ENCODE assay signal across 8 cellular contexts in the genomic region with DNA sequence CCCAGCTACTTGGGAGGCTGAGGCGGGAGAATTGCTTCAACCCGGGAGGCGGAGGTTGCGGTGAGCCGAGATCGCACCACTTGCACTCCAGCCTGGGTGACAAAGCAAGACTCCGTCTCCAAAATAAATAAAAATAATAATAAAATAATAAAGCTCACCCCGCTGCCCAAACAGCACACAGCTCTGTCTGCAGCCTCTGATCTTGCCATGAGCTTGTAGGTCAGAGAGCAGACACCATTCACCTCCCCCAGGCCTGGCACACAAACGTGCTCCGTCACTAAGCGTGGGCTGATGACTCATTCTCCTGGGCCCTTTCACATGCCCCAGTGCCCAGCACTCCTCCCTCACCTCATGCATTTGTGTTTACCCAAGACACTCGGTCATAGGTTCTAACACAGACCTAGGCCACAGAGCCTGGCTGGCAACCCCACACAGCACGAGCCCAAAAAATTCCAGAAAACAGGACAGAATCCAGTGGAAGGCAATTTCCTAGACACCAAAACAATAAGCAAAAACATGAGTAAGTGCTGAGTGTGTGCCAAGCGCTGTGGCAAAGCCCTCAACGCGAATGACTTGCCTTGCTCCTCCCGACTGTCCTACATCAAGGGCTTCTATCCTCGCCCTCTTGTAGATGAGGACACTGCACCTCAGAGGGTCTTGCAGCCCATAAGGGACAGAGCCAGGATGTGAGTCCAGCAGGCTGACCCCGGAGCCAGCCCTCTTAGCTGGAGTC. TPM values are rescaled to one million over a fixed set of nuclear protein-coding genes. Genes with fewer than 3 reads are reported as not detected.
DNase-seq lines count a peak whose midpoint lies in the region; ATAC-seq lines count a peak whose summit lies in the region.

No MANE protein-coding gene starts in this region.

- peaks cover 1% of the 10 kb centered on the region for H3K27me3 Mint-ChIP-seq in activated T-helper 1 cell treated with anti-CD3 and anti-CD28 coated beads, Interleukin-12 subunit alpha, Interleukin-12 subunit beta, Interleukin-2, Interleukin-4 antibody, amounts not matched to agents 30 ng/mL and 10 ng/mL and 1 ng/mL, durations not matched to agents 14 hours and 24 hours and 36 hours (ENCODE audit: insufficient read depth)
- peaks cover 2% of the 10 kb centered on the region for H3K27me3 Mint-ChIP-seq in activated CD8-positive, alpha-beta memory T cell treated with anti-CD3 and anti-CD28 coated beads, Interleukin-2, amount 10 ng/mL, durations not matched to agents 7 days and 5 days

- peaks cover 6% of the 10 kb centered on the region for H3K4me1 Mint-ChIP-seq in activated T-helper 1 cell treated with anti-CD3 and anti-CD28 coated beads, Interleukin-12 subunit alpha, Interleukin-12 subunit beta, Interleukin-2, Interleukin-4 antibody, amounts not matched to agents 30 ng/mL and 10 ng/mL and 1 ng/mL, durations not matched to agents 14 hours and 24 hours and 36 hours (ENCODE audit: low read depth)
- H3K4me1 Mint-ChIP-seq in activated CD8-positive, alpha-beta memory T cell treated with anti-CD3 and anti-CD28 coated beads, Interleukin-2, amount 10 ng/mL, durations not matched to agents 7 days and 5 days = no peaks in the 10 kb centered on the region

- H3K27ac Mint-ChIP-seq in activated T-helper 1 cell treated with anti-CD3 and anti-CD28 coated beads, Interleukin-12 subunit alpha, Interleukin-12 subunit beta, Interleukin-2, Interleukin-4 antibody, amounts not matched to agents 30 ng/mL and 10 ng/mL and 1 ng/mL, durations not matched to agents 14 hours and 24 hours and 36 hours = peak overlapping the region; percentile 2
- H3K27ac Mint-ChIP-seq in activated CD8-positive, alpha-beta memory T cell treated with anti-CD3 and anti-CD28 coated beads, Interleukin-2, amount 10 ng/mL, durations not matched to agents 7 days and 5 days = no peak overlapping the region

- CTCF ChIA-PET in activated CD8-positive, alpha-beta memory T cell treated with anti-CD3 and anti-CD28 coated beads, Interleukin-2, amount 10 ng/mL, durations not matched to agents 7 days and 5 days (lab: Charles Lee) = no interaction called here

- ATAC-seq in Right ventricle myocardium inferior (peak; percentile 78), sciatic nerve (peak; percentile 89), GM21515 (IDR thresholded peaks at IDR 0.05; ENCODE audit: unreplicated experiment) (no peak)
- no peak for ATAC-seq in activated CD8-positive, alpha-beta memory T cell treated with anti-CD3 and anti-CD28 coated beads, Interleukin-2, amount 10 ng/mL, durations not matched to agents 7 days and 5 days

- peaks cover 5% of the 10 kb centered on the region for H3K9me3 Mint-ChIP-seq in activated T-helper 1 cell treated with anti-CD3 and anti-CD28 coated beads, Interleukin-12 subunit alpha, Interleukin-12 subunit beta, Interleukin-2, Interleukin-4 antibody, amounts not matched to agents 30 ng/mL and 10 ng/mL and 1 ng/mL, durations not matched to agents 14 hours and 24 hours and 36 hours
- H3K9me3 Mint-ChIP-seq in activated CD8-positive, alpha-beta memory T cell treated with anti-CD3 and anti-CD28 coated beads, Interleukin-2, amount 10 ng/mL, durations not matched to agents 7 days and 5 days (ENCODE audit: low read depth) = no peaks in the 10 kb centered on the region

- H3K36me3 Mint-ChIP-seq in activated T-helper 1 cell treated with anti-CD3 and anti-CD28 coated beads, Interleukin-12 subunit alpha, Interleukin-12 subunit beta, Interleukin-2, Interleukin-4 antibody, amounts not matched to agents 30 ng/mL and 10 ng/mL and 1 ng/mL, durations not matched to agents 14 hours and 24 hours and 36 hours (ENCODE audit: low read depth) = peaks cover 2% of the 10 kb centered on the region
- no peaks in the 10 kb centered on the region for H3K36me3 Mint-ChIP-seq in activated CD8-positive, alpha-beta memory T cell treated with anti-CD3 and anti-CD28 coated beads, Interleukin-2, amount 10 ng/mL, durations not matched to agents 7 days and 5 days

- no peak overlapping the region for H3K4me3 Mint-ChIP-seq in activated T-helper 1 cell treated with anti-CD3 and anti-CD28 coated beads, Interleukin-12 subunit alpha, Interleukin-12 subunit beta, Interleukin-2, Interleukin-4 antibody, amounts not matched to agents 30 ng/mL and 10 ng/mL and 1 ng/mL, durations not matched to agents 14 hours and 24 hours and 36 hours
- H3K4me3 Mint-ChIP-seq in activated CD8-positive, alpha-beta memory T cell treated with anti-CD3 and anti-CD28 coated beads, Interleukin-2, amount 10 ng/mL, durations not matched to agents 7 days and 5 days = no peak overlapping the region

- intact Hi-C loops in activated T-helper 1 cell treated with anti-CD3 and anti-CD28 coated beads, Interleukin-12 subunit alpha, Interleukin-12 subunit beta, Interleukin-2, Interleukin-4 antibody, amounts not matched to agents 30 ng/mL and 10 ng/mL and 1 ng/mL, durations not matched to agents 14 hours and 24 hours and 36 hours (cut with micrococcal nuclease) = no loop called here
- intact Hi-C loops in Right ventricle myocardium inferior (cut with DNase I) (no loop called here), sciatic nerve (cut with DNase I) (no loop called here)

- DNase-seq in COLO668 (lab: John Stamatoyannopoulos, UW; ENCODE audit: unreplicated experiment) (peak; percentile 79), HT1080 (ENCODE audit: low read depth) (peak; percentile 97), Right ventricle myocardium inferior (ENCODE audit: missing footprints) (peak; percentile 81), sciatic nerve (ENCODE audit: low spot score) (peak; percentile 67), NOMO-1 (lab: John Stamatoyannopoulos, UW; ENCODE audit: unreplicated experiment in 2 of 2) (no peak)
- no peak for DNase-seq in activated T-helper 1 cell treated with anti-CD3 and anti-CD28 coated beads, Interleukin-12 subunit alpha, Interleukin-12 subunit beta, Interleukin-2, Interleukin-4 antibody, amounts not matched to agents 30 ng/mL and 10 ng/mL and 1 ng/mL, durations not matched to agents 14 hours and 24 hours and 36 hours (ENCODE audit: low spot score)
- DNase-seq in activated CD8-positive, alpha-beta memory T cell treated with anti-CD3 and anti-CD28 coated beads, Interleukin-2, amount 10 ng/mL, durations not matched to agents 7 days and 5 days = no peak

RNA-seq across cellular contexts. Expression of a gene that starts 18.0 kb away (rescaled TPM):
- 2.4 and 3.0 TPM in 2 replicates for total RNA-seq in HT1080 (2014; rRNA removed; shearing (Covaris generic))
- 3.7 and 5.1 TPM in 2 replicates for polyA plus RNA-seq in HT1080 (2015; cell fraction: cytosol; rRNA removed)
- 6.7 and 7.1 TPM in 2 replicates for polyA plus RNA-seq in HT1080 (2015; cell fraction: nucleus; rRNA removed)
- total RNA-seq in activated T-helper 1 cell treated with anti-CD3 and anti-CD28 coated beads, Interleukin-12 subunit alpha, Interleukin-12 subunit beta, Interleukin-2, Interleukin-4 antibody, amounts not matched to agents 30 ng/mL and 10 ng/mL and 1 ng/mL, durations not matched to agents 14 hours and 24 hours and 36 hours = 19.6 and 20.6 TPM in 2 replicates
- total RNA-seq in Right ventricle myocardium inferior = 21.2 TPM
- total RNA-seq in sciatic nerve = 42.8 TPM
- 1 to 10 TPM in 1 of 2 experiments, under 1 TPM in 1; 0.38 to 2.4 TPM for total RNA-seq in activated CD8-positive, alpha-beta memory T cell treated with anti-CD3 and anti-CD28 coated beads, Interleukin-2, amount 10 ng/mL, durations not matched to agents 7 days and 5 days

RNA-seq across cellular contexts. Expression of a gene that starts 52.1 kb away (rescaled TPM):
- not detected in 2 replicates for total RNA-seq in HT1080 (2014; rRNA removed; shearing (Covaris generic))
- polyA plus RNA-seq in HT1080 (2015; cell fraction: cytosol; rRNA removed) = 0.23 and 0.28 TPM in 2 replicates
- polyA plus RNA-seq in HT1080 (2015; cell fraction: nucleus; rRNA removed) = 1.2 TPM in 2 replicates
- total RNA-seq in activated T-helper 1 cell treated with anti-CD3 and anti-CD28 coated beads, Interleukin-12 subunit alpha, Interleukin-12 subunit beta, Interleukin-2, Interleukin-4 antibody, amounts not matched to agents 30 ng/mL and 10 ng/mL and 1 ng/mL, durations not matched to agents 14 hours and 24 hours and 36 hours = 0.54 and 1.0 TPM in 2 replicates
- total RNA-seq in Right ventricle myocardium inferior (0.19 TPM), sciatic nerve (2.6 TPM)
- total RNA-seq in activated CD8-positive, alpha-beta memory T cell treated with anti-CD3 and anti-CD28 coated beads, Interleukin-2, amount 10 ng/mL, durations not matched to agents 7 days and 5 days = under 1 TPM; 0.06 to 0.37 TPM

Comparison
In these comparisons a context has a peak if more than half of its experiments do, and no peak if none do; other contexts are left out.
1. DNase-seq: peak in COLO668 (single experiment), HT1080 (single experiment), Right ventricle myocardium inferior (single experiment) and sciatic nerve (single experiment); none in activated T-helper 1 cell treated with anti-CD3 and anti-CD28 coated beads, Interleukin-12 subunit alpha, Interleukin-12 subunit beta, Interleukin-2, Interleukin-4 antibody, amounts not matched to agents 30 ng/mL and 10 ng/mL and 1 ng/mL, durations not matched to agents 14 hours and 24 hours and 36 hours (single experiment), activated CD8-positive, alpha-beta memory T cell treated with anti-CD3 and anti-CD28 coated beads, Interleukin-2, amount 10 ng/mL, durations not matched to agents 7 days and 5 days (single experiment) and NOMO-1 (0 of 2).
2. ATAC-seq: peak in Right ventricle myocardium inferior (single experiment) and sciatic nerve (single experiment); none in activated CD8-positive, alpha-beta memory T cell treated with anti-CD3 and anti-CD28 coated beads, Interleukin-2, amount 10 ng/mL, durations not matched to agents 7 days and 5 days (single experiment) and GM21515 (single experiment).